In the genomic region with DNA sequence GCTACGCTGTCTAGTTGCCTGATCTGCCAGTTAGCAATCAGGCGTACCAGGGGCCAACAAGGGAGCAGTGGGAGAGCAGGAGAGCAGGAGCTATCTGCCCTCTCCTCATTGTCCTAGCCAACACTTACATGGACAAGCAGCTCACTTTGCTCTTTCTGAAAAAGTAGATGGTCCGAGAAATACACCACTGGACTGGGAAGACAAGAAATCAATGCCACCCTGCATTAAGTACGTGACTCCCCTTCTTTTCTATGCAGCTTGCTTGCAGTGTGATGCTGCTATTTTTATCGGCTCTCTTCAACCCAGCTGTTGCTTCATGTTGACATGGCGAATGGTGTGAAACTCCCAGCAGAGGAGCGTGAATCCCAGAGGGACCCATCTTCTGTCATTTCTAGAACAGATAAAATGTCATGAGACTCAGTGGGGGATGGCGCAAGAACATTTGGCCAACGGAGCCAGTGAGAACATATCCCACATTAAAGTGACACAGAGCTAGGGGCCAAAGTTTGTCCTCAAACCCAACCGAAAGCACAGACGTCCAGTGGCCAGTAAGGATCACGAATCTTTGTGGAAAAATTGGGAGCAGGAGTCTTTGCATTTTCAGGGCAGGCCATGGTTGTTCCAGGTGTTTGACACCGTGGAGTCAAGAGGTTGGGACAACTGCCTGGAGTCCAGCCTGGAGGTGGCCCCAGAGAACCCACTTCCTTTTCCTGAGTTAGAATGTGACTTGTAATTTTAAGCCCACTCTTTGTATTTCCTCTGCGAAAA, we compare ENCODE assay signal across 8 cellular contexts. TPM values are rescaled to one million over a fixed set of nuclear protein-coding genes. Genes with fewer than 3 reads are reported as not detected.
DNase-seq lines count a peak whose midpoint lies in the region; ATAC-seq and TF ChIP-seq lines count a peak whose summit lies in the region.

No MANE protein-coding gene starts in this region.

- no peak overlapping the region for H2BK120ac ChIP-seq in trophoblast cell (ENCODE audit: insufficient read depth, low read length, poor library complexity)

- H3K36me3 Mint-ChIP-seq in Caco-2 (ENCODE audit: insufficient read depth, unreplicated experiment) = no peaks in the 10 kb centered on the region

- ATAC-seq in GM19455 (IDR thresholded peaks at IDR 0.05; ENCODE audit: unreplicated experiment) = peak; percentile 59
- peak; percentile 70 for ATAC-seq in HG03439 (IDR thresholded peaks at IDR 0.05; ENCODE audit: unreplicated experiment)
- no peak for ATAC-seq in gastroesophageal sphincter

- no peaks in the 10 kb centered on the region for H3K79me2 ChIP-seq in trophoblast cell (ENCODE audit: control insufficient read depth, insufficient read depth, low read length, poor library complexity)

- H2BK5ac ChIP-seq in trophoblast cell (ENCODE audit: low read depth, low read length, poor library complexity) = no peak overlapping the region

- H3K27me3 ChIP-seq in gastroesophageal sphincter = no peaks in the 10 kb centered on the region
- H3K27me3 ChIP-seq in trophoblast cell (ENCODE audit: insufficient read depth, low read length) = no peaks in the 10 kb centered on the region
- H3K27me3 ChIP-seq in colonic mucosa = no peaks in the 10 kb centered on the region
- H3K27me3 ChIP-seq in Caco-2 (replicated peaks; ENCODE audit: control insufficient read depth, insufficient read depth, low read length) = no peaks in the 10 kb centered on the region; the same call in 1 of the 2 replicates

- CTCF ChIA-PET in Caco-2 (lab: Charles Lee) = no interaction called here

- peak overlapping the region in 3 of 4 donors; percentile 49 to 81 (median 71) for H3K27ac ChIP-seq in gastroesophageal sphincter
- H3K27ac ChIP-seq in trophoblast cell (ENCODE audit: low read depth, low read length) = no peak overlapping the region
- no peak overlapping the region for H3K27ac ChIP-seq in colonic mucosa

- H3K27me3 Mint-ChIP-seq in Caco-2 (ENCODE audit: insufficient read depth, unreplicated experiment) = peaks cover 8% of the 10 kb centered on the region

- H3K9ac ChIP-seq in trophoblast cell (ENCODE audit: low read length) (no peak overlapping the region), colonic mucosa (ENCODE audit: low read depth in 2 of 2, low read length in 2 of 2) (no peak overlapping the region)

- no peak overlapping the region for H3K27ac Mint-ChIP-seq in Caco-2 (ENCODE audit: unreplicated experiment)

- WGBS in gastroesophageal sphincter (ENCODE audit: low coverage in 1 of 2), 2 donors = 58 to 72% methylated on average over 7 to 9 of the region's 14 CpGs
- no CpG with 5 or more reads among the region's 14 CpGs for WGBS in trophoblast cell (ENCODE audit: extremely low coverage, insufficient coverage, insufficient read length)

- H4K91ac ChIP-seq in trophoblast cell (ENCODE audit: low read depth, low read length) = no peak overlapping the region

- H3K4me3 Mint-ChIP-seq in Caco-2 (ENCODE audit: unreplicated experiment) = no peak overlapping the region

- TF ChIP-seq CTCF in gastroesophageal sphincter (IDR thresholded peaks at IDR 0.05) (no peak), colonic mucosa (IDR thresholded peaks at IDR 0.05) (no peak), Caco-2 (IDR thresholded peaks at IDR 0.05; ENCODE audit: insufficient read depth in 1 of 2, low read depth in 1 of 2, low read length in 1 of 2, severe bottlenecking in 1 of 2, unreplicated experiment in 1 of 2) (no peak)

- no peak overlapping the region for H4K12ac ChIP-seq in trophoblast cell (ENCODE audit: low read depth, low read length)

- H3K4me1 ChIP-seq in gastroesophageal sphincter (peaks cover 1 to 43% (median 17%) of the 10 kb centered on the region in 3 donors), trophoblast cell (ENCODE audit: control insufficient read depth in 1 of 2, insufficient read depth in 2 of 2, low read length in 2 of 2) (no peaks in the 10 kb centered on the region), colonic mucosa (no peaks in the 10 kb centered on the region), Caco-2 (no peaks in the 10 kb centered on the region)

- no peak overlapping the region for H3K23ac ChIP-seq in trophoblast cell (ENCODE audit: low read length)

- H3K4me2 ChIP-seq in trophoblast cell (ENCODE audit: low read length) = no peak overlapping the region

- DNase-seq in CD1c-positive myeloid dendritic cell (ENCODE audit: extremely low spot score) = peak; percentile 59
- DNase-seq in trophoblast cell = no peak
- DNase-seq in colonic mucosa = no peak
- no peak for DNase-seq in stimulated activated CD4-positive, alpha-beta T cell treated with anti-CD3 and anti-CD28 coated beads, Interleukin-4, amount 100 ng/mL, for 4 hours
- no peak for DNase-seq in Caco-2

- H3K36me3 ChIP-seq in gastroesophageal sphincter (no peaks in the 10 kb centered on the region), trophoblast cell (ENCODE audit: control insufficient read depth in 1 of 2, insufficient read depth in 2 of 2, low read length in 2 of 2) (no peaks in the 10 kb centered on the region), colonic mucosa (no peaks in the 10 kb centered on the region), Caco-2 (ENCODE audit: control insufficient read depth, insufficient read depth, low read length) (no peaks in the 10 kb centered on the region)

- H3K79me1 ChIP-seq in trophoblast cell (ENCODE audit: low read length) = no peaks in the 10 kb centered on the region

- no peak overlapping the region for H2BK12ac ChIP-seq in trophoblast cell (ENCODE audit: low read length)

- no TSS peak for BruUV-seq in Caco-2 (replicated peaks; lab: Mats Ljungman, UMichigan)

- H3K4ac ChIP-seq in trophoblast cell (ENCODE audit: low read depth, low read length) = no peak overlapping the region

- H3K9me3 Mint-ChIP-seq in Caco-2 (ENCODE audit: unreplicated experiment) = no peaks in the 10 kb centered on the region

- H4K8ac ChIP-seq in trophoblast cell (ENCODE audit: low read depth, low read length) = no peak overlapping the region

- no peak overlapping the region for H2AK5ac ChIP-seq in trophoblast cell (ENCODE audit: low read length)

- H3K18ac ChIP-seq in trophoblast cell (ENCODE audit: low read length) = no peak overlapping the region

- H3K4me3 ChIP-seq in gastroesophageal sphincter (no peak overlapping the region), trophoblast cell (ENCODE audit: low read depth, low read length) (no peak overlapping the region), colonic mucosa (no peak overlapping the region), Caco-2 (ENCODE audit: low read depth, low read length) (no peak overlapping the region)

- intact Hi-C loops in colonic mucosa (cut with DNase I) (no loop called here), Caco-2 (cut with micrococcal nuclease; ENCODE audit: unreplicated experiment) (no loop called here)

- H3K14ac ChIP-seq in trophoblast cell (ENCODE audit: low read length) = no peak overlapping the region

- TF ChIP-seq EP300 in gastroesophageal sphincter (IDR thresholded peaks at IDR 0.05) = no peak

- H3K9me3 ChIP-seq in gastroesophageal sphincter = no peaks in the 10 kb centered on the region
- peaks cover 2% of the 10 kb centered on the region for H3K9me3 ChIP-seq in trophoblast cell (ENCODE audit: insufficient read depth, low read depth, low read length)
- H3K9me3 ChIP-seq in colonic mucosa = no peaks in the 10 kb centered on the region
- no peaks in the 10 kb centered on the region for H3K9me3 ChIP-seq in Caco-2

- POLR2A ChIA-PET in Caco-2 (lab: Charles Lee) = no interaction called here

- no peak overlapping the region for H2AFZ ChIP-seq in trophoblast cell (ENCODE audit: insufficient read depth, low read length, poor library complexity)

- no peak for TF ChIP-seq POLR2A in gastroesophageal sphincter (IDR thresholded peaks at IDR 0.05)

- no peaks in the 10 kb centered on the region for H3K4me1 Mint-ChIP-seq in Caco-2 (ENCODE audit: low read depth, unreplicated experiment)

RNA-seq across cellular contexts. Expression of a gene that starts 53.7 kb away (rescaled TPM):
- total RNA-seq in gastroesophageal sphincter (100 to 1,000 TPM in 2 of 4 donors, 10 to 100 TPM in 2; 68.8 to 133 (median 95.7) TPM), colonic mucosa (10 to 100 TPM; 20.1 to 36.8 TPM), Caco-2 (2022) (19.5 and 19.6 TPM in 2 replicates)
- polyA plus RNA-seq in trophoblast cell (2013) = 12.2 and 12.6 TPM in 2 replicates

Comparison
In these comparisons a context has a peak if more than half of its experiments do, and no peak if none do; other contexts are left out.
1. H3K27ac ChIP-seq: peak in gastroesophageal sphincter (3 of 4); none in trophoblast cell (single experiment) and colonic mucosa (single experiment).